In genomic region chr5:154940772-154941620, GRCh38 we compare ENCODE assay signal across 8 cellular contexts. TPM values are rescaled to one million over a fixed set of nuclear protein-coding genes. Genes with fewer than 3 reads are reported as not detected.
A peak's percentile ranks its signal among the peaks of the same experiment; 100 is the strongest.
DNase-seq lines count a peak whose midpoint lies in the region; ATAC-seq, FAIRE-seq and TF ChIP-seq lines count a peak whose summit lies in the region.

Gene MRPL22 (plus strand): TSS chr5:154941073. CDS start chr5:154941111, 38 bp downstream.

- peak within 1 kb of the TSS; percentile 96 for H3K27ac Mint-ChIP-seq in chondrocyte (ENCODE audit: unreplicated experiment)

- no peak for TF ChIP-seq CTCF in chondrocyte (IDR thresholded peaks at IDR 0.05)
- TF ChIP-seq CTCF in kidney (IDR thresholded peaks at IDR 0.05; ENCODE audit: borderline replicate concordance, extremely low read depth, insufficient read depth) = no peak

- no peaks in the 10 kb centered on the region for H3K36me3 Mint-ChIP-seq in chondrocyte (ENCODE audit: low read depth)

- peak; percentile 85 to 87 for DNase-seq in AML-193 (lab: John Stamatoyannopoulos, UW)
- peak; percentile 82 for DNase-seq in NCI-H510A treated with DMSO at 0.1 percent for 48 hours (lab: John Stamatoyannopoulos, UW)
- DNase-seq in activated CD4-positive, alpha-beta T cell treated with anti-CD3 and anti-CD28 coated beads for 24 hours (ENCODE audit: low read depth in 2 of 2) = peak; percentile 90
- DNase-seq in chondrocyte (ENCODE audit: low spot score) = peak; percentile 95
- peak; percentile 96 for DNase-seq in kidney
- DNase-seq in stimulated activated CD4-positive, alpha-beta T cell treated with anti-CD3 and anti-CD28 coated beads, Interleukin-15, amount 100 ng/mL, for 1 hour (ENCODE audit: low read depth in 1 of 2, low spot score in 1 of 2) = peak; percentile 86 to 87

- H3K4me3 ChIP-seq in kidney (ENCODE audit: low read length in 2 of 2) = peak within 1 kb of the TSS; percentile 91 to 98

- peaks cover 12 to 19% of the 10 kb centered on the region in 2 donors for H3K4me1 ChIP-seq in kidney (ENCODE audit: control insufficient read depth in 1 of 2, insufficient read depth in 1 of 2, low read depth in 1 of 2, low read length in 2 of 2)

- peak within 1 kb of the TSS; percentile 42 to 93 for H3K9ac ChIP-seq in kidney (ENCODE audit: low read length in 2 of 2)

- FAIRE-seq in kidney (lab: Jason Lieb, UNC) = no peak

- peak; percentile 63 for ATAC-seq in HG03432 (IDR thresholded peaks at IDR 0.05; ENCODE audit: unreplicated experiment)

- peak within 1 kb of the TSS; percentile 56 to 78 for H3K27ac ChIP-seq in kidney (ENCODE audit: low read depth in 2 of 2, low read length in 2 of 2)

- TF ChIP-seq POLR2A in GM19099 (IDR thresholded peaks at IDR 0.05; ENCODE audit: extremely low read depth, insufficient read length, low read depth) = peak; percentile 88

- no peaks in the 10 kb centered on the region for H3K9me3 ChIP-seq in kidney (ENCODE audit: control insufficient read depth in 1 of 2, low read length in 2 of 2)

- no peaks in the 10 kb centered on the region for H3K36me3 ChIP-seq in kidney (ENCODE audit: control insufficient read depth in 1 of 2, insufficient read depth in 2 of 2, low read length in 2 of 2)

- intact Hi-C loops in kidney (cut with DNase I) = no loop called here

- peak within 1 kb of the TSS; percentile 84 for H3K4me3 Mint-ChIP-seq in chondrocyte (ENCODE audit: unreplicated experiment)

- no peaks in the 10 kb centered on the region for H3K27me3 Mint-ChIP-seq in chondrocyte (ENCODE audit: low read depth)

- H3K9me3 Mint-ChIP-seq in chondrocyte (ENCODE audit: low read depth) = no peaks in the 10 kb centered on the region

- H3K4me1 Mint-ChIP-seq in chondrocyte (ENCODE audit: low read depth) = peaks cover 42% of the 10 kb centered on the region

RNA-seq across cellular contexts. Expression of gene MRPL22, which starts in this region (rescaled TPM):
- total RNA-seq in chondrocyte (34.6 to 41.5 TPM (median 38.2 TPM) in 3 replicates), kidney (40.8 TPM)
- 72.7 TPM for polyA plus RNA-seq in kidney (ENCODE audit: insufficient read depth, low read depth, low replicate concordance)

Comparison
In these comparisons a context has a peak if more than half of its experiments do, and no peak if none do; other contexts are left out.
1. Peak in every context shown above with its lines: DNase-seq, ATAC-seq, H3K4me3 ChIP-seq and H3K27ac ChIP-seq.